ENCODE assay signal across 8 cellular contexts in genomic region chr20:10434467-10434831, GRCh38. TPM values are rescaled to one million over a fixed set of nuclear protein-coding genes. Genes with fewer than 3 reads are reported as not detected.
DNase-seq lines count a peak whose midpoint lies in the region; ATAC-seq and TF ChIP-seq lines count a peak whose summit lies in the region.

No MANE protein-coding gene starts in this region.

- H3K4me3 Mint-ChIP-seq in activated CD4-positive, alpha-beta T cell treated with anti-CD3 and anti-CD28 coated beads, Interleukin-2, amount 10 ng/mL, durations not matched to agents 24 days and 14 days = peak overlapping the region; percentile 92
- H3K4me3 Mint-ChIP-seq in dendritic cell treated with granulocyte-macrophage colony-stimulating factor and Interleukin-4, amounts not matched to agents 40 ng/mL and 50 ng/mL, for 4 days = peak overlapping the region; percentile 90

- TF ChIP-seq POLR2A in GM19193 (IDR thresholded peaks at IDR 0.05; ENCODE audit: extremely low read depth, insufficient read depth, insufficient read length) = peak; percentile 63

- DNase-seq in Ammon's horn (ENCODE audit: low spot score) (peak; percentile 96), NCI-H524 (lab: John Stamatoyannopoulos, UW) (peak; percentile 99 to 100), left lobe of liver (ENCODE audit: low spot score) (peak; percentile 96)
- peak; percentile 93 for DNase-seq in activated CD4-positive, alpha-beta T cell treated with anti-CD3 and anti-CD28 coated beads, Interleukin-2, amount 10 ng/mL, durations not matched to agents 24 days and 14 days
- DNase-seq in stimulated activated CD4-positive, alpha-beta T cell treated with anti-CD3 and anti-CD28 coated beads, Interleukin-2, amount 100 ng/mL, for 24 hours = peak; percentile 71 to 83

- intact Hi-C loops in activated CD4-positive, alpha-beta T cell treated with anti-CD3 and anti-CD28 coated beads, Interleukin-2, amount 10 ng/mL, durations not matched to agents 24 days and 14 days (cut with micrococcal nuclease) = loop anchor here (1.0 to 2.0 kb wide), 7 partner anchors 30 to 238 kb away; partner anchors contain the start of genes JAG1 and SNAP25
- intact Hi-C loops in dendritic cell treated with granulocyte-macrophage colony-stimulating factor and Interleukin-4, amounts not matched to agents 40 ng/mL and 50 ng/mL, for 4 days (cut with micrococcal nuclease) = loop anchor here (1.0 to 2.0 kb wide), 2 partner anchors 19 to 42 kb away; no protein-coding TSS in a partner anchor

- peak overlapping the region; percentile 98 for H3K27ac Mint-ChIP-seq in activated CD4-positive, alpha-beta T cell treated with anti-CD3 and anti-CD28 coated beads, Interleukin-2, amount 10 ng/mL, durations not matched to agents 24 days and 14 days
- H3K27ac Mint-ChIP-seq in dendritic cell treated with granulocyte-macrophage colony-stimulating factor and Interleukin-4, amounts not matched to agents 40 ng/mL and 50 ng/mL, for 4 days = peak overlapping the region; percentile 100

- peaks cover 36% of the 10 kb centered on the region for H3K4me1 Mint-ChIP-seq in activated CD4-positive, alpha-beta T cell treated with anti-CD3 and anti-CD28 coated beads, Interleukin-2, amount 10 ng/mL, durations not matched to agents 24 days and 14 days
- H3K4me1 Mint-ChIP-seq in dendritic cell treated with granulocyte-macrophage colony-stimulating factor and Interleukin-4, amounts not matched to agents 40 ng/mL and 50 ng/mL, for 4 days (ENCODE audit: low read depth) = peaks cover 53% of the 10 kb centered on the region

- peaks cover 8% of the 10 kb centered on the region for H3K36me3 Mint-ChIP-seq in activated CD4-positive, alpha-beta T cell treated with anti-CD3 and anti-CD28 coated beads, Interleukin-2, amount 10 ng/mL, durations not matched to agents 24 days and 14 days (ENCODE audit: low read depth)
- peaks cover 47% of the 10 kb centered on the region for H3K36me3 Mint-ChIP-seq in dendritic cell treated with granulocyte-macrophage colony-stimulating factor and Interleukin-4, amounts not matched to agents 40 ng/mL and 50 ng/mL, for 4 days (ENCODE audit: low read depth)

- ATAC-seq in HG03442 (IDR thresholded peaks at IDR 0.05; ENCODE audit: unreplicated experiment) (peak; percentile 32), left lobe of liver (peak; percentile 80)

- no peaks in the 10 kb centered on the region for H3K9me3 Mint-ChIP-seq in activated CD4-positive, alpha-beta T cell treated with anti-CD3 and anti-CD28 coated beads, Interleukin-2, amount 10 ng/mL, durations not matched to agents 24 days and 14 days
- H3K9me3 Mint-ChIP-seq in dendritic cell treated with granulocyte-macrophage colony-stimulating factor and Interleukin-4, amounts not matched to agents 40 ng/mL and 50 ng/mL, for 4 days = no peaks in the 10 kb centered on the region

- no peaks in the 10 kb centered on the region for H3K27me3 Mint-ChIP-seq in activated CD4-positive, alpha-beta T cell treated with anti-CD3 and anti-CD28 coated beads, Interleukin-2, amount 10 ng/mL, durations not matched to agents 24 days and 14 days
- H3K27me3 Mint-ChIP-seq in dendritic cell treated with granulocyte-macrophage colony-stimulating factor and Interleukin-4, amounts not matched to agents 40 ng/mL and 50 ng/mL, for 4 days = no peaks in the 10 kb centered on the region

RNA-seq across cellular contexts. Expression of gene MKKS, which starts 0.4 kb away (rescaled TPM):
- 8.0 and 8.9 TPM in 2 replicates for total RNA-seq in activated CD4-positive, alpha-beta T cell treated with anti-CD3 and anti-CD28 coated beads, Interleukin-2, amount 10 ng/mL, durations not matched to agents 24 days and 14 days
- 12.1 TPM for total RNA-seq in left lobe of liver

RNA-seq across cellular contexts. Expression of gene SLX4IP, which starts 0.7 kb away (rescaled TPM):
- total RNA-seq in activated CD4-positive, alpha-beta T cell treated with anti-CD3 and anti-CD28 coated beads, Interleukin-2, amount 10 ng/mL, durations not matched to agents 24 days and 14 days = 5.9 and 6.6 TPM in 2 replicates
- 3.0 TPM for total RNA-seq in left lobe of liver

Comparison
In these comparisons a context has a peak if more than half of its experiments do, and no peak if none do; other contexts are left out.
1. Peak in every context shown above with its lines: DNase-seq and ATAC-seq.